ENCODE assay signal across 2 cellular contexts in genomic region chr11:11020747-11021149, GRCh38.
TF ChIP-seq lines count a peak whose summit lies in the region.

No MANE protein-coding gene starts in this region.

TF ChIP-seq in GM23338, 12 proteins besides CTCF, POLR2A, EP300 and RAD21:
- no peak for TF ChIP-seq NANOG (IDR thresholded peaks at IDR 0.05; ENCODE audit: borderline replicate concordance)
- TF ChIP-seq, protein P1, sequence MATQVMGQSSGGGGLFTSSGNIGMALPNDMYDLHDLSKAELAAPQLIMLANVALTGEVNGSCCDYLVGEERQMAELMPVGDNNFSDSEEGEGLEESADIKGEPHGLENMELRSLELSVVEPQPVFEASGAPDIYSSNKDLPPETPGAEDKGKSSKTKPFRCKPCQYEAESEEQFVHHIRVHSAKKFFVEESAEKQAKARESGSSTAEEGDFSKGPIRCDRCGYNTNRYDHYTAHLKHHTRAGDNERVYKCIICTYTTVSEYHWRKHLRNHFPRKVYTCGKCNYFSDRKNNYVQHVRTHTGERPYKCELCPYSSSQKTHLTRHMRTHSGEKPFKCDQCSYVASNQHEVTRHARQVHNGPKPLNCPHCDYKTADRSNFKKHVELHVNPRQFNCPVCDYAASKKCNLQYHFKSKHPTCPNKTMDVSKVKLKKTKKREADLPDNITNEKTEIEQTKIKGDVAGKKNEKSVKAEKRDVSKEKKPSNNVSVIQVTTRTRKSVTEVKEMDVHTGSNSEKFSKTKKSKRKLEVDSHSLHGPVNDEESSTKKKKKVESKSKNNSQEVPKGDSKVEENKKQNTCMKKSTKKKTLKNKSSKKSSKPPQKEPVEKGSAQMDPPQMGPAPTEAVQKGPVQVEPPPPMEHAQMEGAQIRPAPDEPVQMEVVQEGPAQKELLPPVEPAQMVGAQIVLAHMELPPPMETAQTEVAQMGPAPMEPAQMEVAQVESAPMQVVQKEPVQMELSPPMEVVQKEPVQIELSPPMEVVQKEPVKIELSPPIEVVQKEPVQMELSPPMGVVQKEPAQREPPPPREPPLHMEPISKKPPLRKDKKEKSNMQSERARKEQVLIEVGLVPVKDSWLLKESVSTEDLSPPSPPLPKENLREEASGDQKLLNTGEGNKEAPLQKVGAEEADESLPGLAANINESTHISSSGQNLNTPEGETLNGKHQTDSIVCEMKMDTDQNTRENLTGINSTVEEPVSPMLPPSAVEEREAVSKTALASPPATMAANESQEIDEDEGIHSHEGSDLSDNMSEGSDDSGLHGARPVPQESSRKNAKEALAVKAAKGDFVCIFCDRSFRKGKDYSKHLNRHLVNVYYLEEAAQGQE (IDR thresholded peaks at IDR 0.05; ENCODE audit: unreplicated experiment): no peak
- TF ChIP-seq ZNF114 (CRISPR knock-in tag; IDR thresholded peaks at IDR 0.05): no peak
- no peak for TF ChIP-seq POLR2AphosphoS5 (IDR thresholded peaks at IDR 0.05; ENCODE audit: low read depth)
- no peak for TF ChIP-seq CREB1 (CRISPR knock-in tag; IDR thresholded peaks at IDR 0.05; ENCODE audit: low read depth)
- no peak for TF ChIP-seq ZNF331 (CRISPR knock-in tag; IDR thresholded peaks at IDR 0.05; ENCODE audit: low read depth)
- TF ChIP-seq STAT1 (IDR thresholded peaks at IDR 0.05; ENCODE audit: unreplicated experiment): no peak
- TF ChIP-seq, protein P2, sequence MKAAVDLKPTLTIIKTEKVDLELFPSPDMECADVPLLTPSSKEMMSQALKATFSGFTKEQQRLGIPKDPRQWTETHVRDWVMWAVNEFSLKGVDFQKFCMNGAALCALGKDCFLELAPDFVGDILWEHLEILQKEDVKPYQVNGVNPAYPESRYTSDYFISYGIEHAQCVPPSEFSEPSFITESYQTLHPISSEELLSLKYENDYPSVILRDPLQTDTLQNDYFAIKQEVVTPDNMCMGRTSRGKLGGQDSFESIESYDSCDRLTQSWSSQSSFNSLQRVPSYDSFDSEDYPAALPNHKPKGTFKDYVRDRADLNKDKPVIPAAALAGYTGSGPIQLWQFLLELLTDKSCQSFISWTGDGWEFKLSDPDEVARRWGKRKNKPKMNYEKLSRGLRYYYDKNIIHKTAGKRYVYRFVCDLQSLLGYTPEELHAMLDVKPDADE (IDR thresholded peaks at IDR 0.05): no peak
- TF ChIP-seq JUNB (IDR thresholded peaks at IDR 0.05; ENCODE audit: unreplicated experiment): no peak
- no peak for TF ChIP-seq EZH2 (IDR thresholded peaks at IDR 0.05; ENCODE audit: low read depth, unreplicated experiment)
- no peak for TF ChIP-seq EZH2phosphoT487 (IDR thresholded peaks at IDR 0.05; ENCODE audit: unreplicated experiment)
- TF ChIP-seq, protein P3, sequence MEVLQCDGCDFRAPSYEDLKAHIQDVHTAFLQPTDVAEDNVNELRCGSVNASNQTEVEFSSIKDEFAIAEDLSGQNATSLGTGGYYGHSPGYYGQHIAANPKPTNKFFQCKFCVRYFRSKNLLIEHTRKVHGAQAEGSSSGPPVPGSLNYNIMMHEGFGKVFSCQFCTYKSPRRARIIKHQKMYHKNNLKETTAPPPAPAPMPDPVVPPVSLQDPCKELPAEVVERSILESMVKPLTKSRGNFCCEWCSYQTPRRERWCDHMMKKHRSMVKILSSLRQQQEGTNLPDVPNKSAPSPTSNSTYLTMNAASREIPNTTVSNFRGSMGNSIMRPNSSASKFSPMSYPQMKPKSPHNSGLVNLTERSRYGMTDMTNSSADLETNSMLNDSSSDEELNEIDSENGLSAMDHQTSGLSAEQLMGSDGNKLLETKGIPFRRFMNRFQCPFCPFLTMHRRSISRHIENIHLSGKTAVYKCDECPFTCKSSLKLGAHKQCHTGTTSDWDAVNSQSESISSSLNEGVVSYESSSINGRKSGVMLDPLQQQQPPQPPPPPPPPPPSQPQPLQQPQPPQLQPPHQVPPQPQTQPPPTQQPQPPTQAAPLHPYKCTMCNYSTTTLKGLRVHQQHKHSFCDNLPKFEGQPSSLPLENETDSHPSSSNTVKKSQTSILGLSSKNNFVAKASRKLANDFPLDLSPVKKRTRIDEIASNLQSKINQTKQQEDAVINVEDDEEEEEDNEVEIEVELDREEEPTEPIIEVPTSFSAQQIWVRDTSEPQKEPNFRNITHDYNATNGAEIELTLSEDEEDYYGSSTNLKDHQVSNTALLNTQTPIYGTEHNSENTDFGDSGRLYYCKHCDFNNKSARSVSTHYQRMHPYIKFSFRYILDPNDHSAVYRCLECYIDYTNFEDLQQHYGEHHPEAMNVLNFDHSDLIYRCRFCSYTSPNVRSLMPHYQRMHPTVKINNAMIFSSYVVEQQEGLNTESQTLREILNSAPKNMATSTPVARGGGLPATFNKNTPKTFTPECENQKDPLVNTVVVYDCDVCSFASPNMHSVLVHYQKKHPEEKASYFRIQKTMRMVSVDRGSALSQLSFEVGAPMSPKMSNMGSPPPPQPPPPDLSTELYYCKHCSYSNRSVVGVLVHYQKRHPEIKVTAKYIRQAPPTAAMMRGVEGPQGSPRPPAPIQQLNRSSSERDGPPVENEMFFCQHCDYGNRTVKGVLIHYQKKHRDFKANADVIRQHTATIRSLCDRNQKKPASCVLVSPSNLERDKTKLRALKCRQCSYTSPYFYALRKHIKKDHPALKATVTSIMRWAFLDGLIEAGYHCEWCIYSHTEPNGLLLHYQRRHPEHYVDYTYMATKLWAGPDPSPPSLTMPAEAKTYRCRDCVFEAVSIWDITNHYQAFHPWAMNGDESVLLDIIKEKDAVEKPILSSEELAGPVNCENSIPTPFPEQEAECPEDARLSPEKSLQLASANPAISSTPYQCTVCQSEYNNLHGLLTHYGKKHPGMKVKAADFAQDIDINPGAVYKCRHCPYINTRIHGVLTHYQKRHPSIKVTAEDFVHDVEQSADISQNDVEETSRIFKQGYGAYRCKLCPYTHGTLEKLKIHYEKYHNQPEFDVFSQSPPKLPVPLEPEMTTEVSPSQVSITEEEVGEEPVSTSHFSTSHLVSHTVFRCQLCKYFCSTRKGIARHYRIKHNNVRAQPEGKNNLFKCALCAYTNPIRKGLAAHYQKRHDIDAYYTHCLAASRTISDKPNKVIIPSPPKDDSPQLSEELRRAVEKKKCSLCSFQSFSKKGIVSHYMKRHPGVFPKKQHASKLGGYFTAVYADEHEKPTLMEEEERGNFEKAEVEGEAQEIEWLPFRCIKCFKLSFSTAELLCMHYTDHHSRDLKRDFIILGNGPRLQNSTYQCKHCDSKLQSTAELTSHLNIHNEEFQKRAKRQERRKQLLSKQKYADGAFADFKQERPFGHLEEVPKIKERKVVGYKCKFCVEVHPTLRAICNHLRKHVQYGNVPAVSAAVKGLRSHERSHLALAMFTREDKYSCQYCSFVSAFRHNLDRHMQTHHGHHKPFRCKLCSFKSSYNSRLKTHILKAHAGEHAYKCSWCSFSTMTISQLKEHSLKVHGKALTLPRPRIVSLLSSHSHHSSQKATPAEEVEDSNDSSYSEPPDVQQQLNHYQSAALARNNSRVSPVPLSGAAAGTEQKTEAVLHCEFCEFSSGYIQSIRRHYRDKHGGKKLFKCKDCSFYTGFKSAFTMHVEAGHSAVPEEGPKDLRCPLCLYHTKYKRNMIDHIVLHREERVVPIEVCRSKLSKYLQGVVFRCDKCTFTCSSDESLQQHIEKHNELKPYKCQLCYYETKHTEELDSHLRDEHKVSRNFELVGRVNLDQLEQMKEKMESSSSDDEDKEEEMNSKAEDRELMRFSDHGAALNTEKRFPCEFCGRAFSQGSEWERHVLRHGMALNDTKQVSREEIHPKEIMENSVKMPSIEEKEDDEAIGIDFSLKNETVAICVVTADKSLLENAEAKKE (CRISPR knock-in tag; IDR thresholded peaks at IDR 0.05): no peak

TF ChIP-seq in K562, 482 proteins besides CTCF, POLR2A, EP300 and RAD21 (continues in another document):
- TF ChIP-seq MLLT1 (IDR thresholded peaks at IDR 0.05) (0 out of 4 replicates have a peak, but pooled peaks of 1 of the 2 experiments have one; percentile 24), TAL1 (IDR thresholded peaks at IDR 0.05) (peak; percentile 12; the same call in 1 of the 2 replicates), TOE1 (IDR thresholded peaks at IDR 0.05; ENCODE audit: borderline replicate concordance) (no peak), TOE1 (CRISPR knock-in tag; IDR thresholded peaks at IDR 0.05; ENCODE audit: borderline replicate concordance, low read depth) (no peak), ZNF354B (CRISPR knock-in tag; IDR thresholded peaks at IDR 0.05) (no peak), CBFA2T3 (IDR thresholded peaks at IDR 0.05) (peak; percentile 32), CTBP1 (IDR thresholded peaks at IDR 0.05; ENCODE audit: borderline replicate concordance) (peak; percentile 30; the same call in 1 of the 2 replicates), RCOR1 (IDR thresholded peaks at IDR 0.05; ENCODE audit: borderline replicate concordance in 1 of 2, low read depth in 2 of 2, low read length in 2 of 2) (peak in 1 of 2 experiments; percentile 46; a peak in 1 of 4 replicates), ATF1 (CRISPR knock-in tag; IDR thresholded peaks at IDR 0.05) (no peak), ATF1 (tag; IDR thresholded peaks at IDR 0.05) (0 out of 2 replicates have a peak, but pooled peaks have one; percentile 25), JUND (IDR thresholded peaks at IDR 0.05; ENCODE audit: borderline replicate concordance, low read depth, low read length) (no peak), JUND (tag; IDR thresholded peaks at IDR 0.05; ENCODE audit: borderline replicate concordance, low read depth, low read length) (0 out of 3 replicates have a peak, but pooled peaks have one; percentile 20), CREM (IDR thresholded peaks at IDR 0.05; ENCODE audit: low read depth) (peak; percentile 41; the same call in 1 of the 2 replicates), NUFIP1 (IDR thresholded peaks at IDR 0.05; ENCODE audit: partially characterized antibody) (no peak), PHF8 (IDR thresholded peaks at IDR 0.05; ENCODE audit: borderline replicate concordance, low read length) (no peak), CREB1 (IDR thresholded peaks at IDR 0.05) (no peak), CREB1 (CRISPR knock-in tag; IDR thresholded peaks at IDR 0.05) (peak; percentile 21; the same call in 1 of the 2 replicates)
- TF ChIP-seq, protein P4, sequence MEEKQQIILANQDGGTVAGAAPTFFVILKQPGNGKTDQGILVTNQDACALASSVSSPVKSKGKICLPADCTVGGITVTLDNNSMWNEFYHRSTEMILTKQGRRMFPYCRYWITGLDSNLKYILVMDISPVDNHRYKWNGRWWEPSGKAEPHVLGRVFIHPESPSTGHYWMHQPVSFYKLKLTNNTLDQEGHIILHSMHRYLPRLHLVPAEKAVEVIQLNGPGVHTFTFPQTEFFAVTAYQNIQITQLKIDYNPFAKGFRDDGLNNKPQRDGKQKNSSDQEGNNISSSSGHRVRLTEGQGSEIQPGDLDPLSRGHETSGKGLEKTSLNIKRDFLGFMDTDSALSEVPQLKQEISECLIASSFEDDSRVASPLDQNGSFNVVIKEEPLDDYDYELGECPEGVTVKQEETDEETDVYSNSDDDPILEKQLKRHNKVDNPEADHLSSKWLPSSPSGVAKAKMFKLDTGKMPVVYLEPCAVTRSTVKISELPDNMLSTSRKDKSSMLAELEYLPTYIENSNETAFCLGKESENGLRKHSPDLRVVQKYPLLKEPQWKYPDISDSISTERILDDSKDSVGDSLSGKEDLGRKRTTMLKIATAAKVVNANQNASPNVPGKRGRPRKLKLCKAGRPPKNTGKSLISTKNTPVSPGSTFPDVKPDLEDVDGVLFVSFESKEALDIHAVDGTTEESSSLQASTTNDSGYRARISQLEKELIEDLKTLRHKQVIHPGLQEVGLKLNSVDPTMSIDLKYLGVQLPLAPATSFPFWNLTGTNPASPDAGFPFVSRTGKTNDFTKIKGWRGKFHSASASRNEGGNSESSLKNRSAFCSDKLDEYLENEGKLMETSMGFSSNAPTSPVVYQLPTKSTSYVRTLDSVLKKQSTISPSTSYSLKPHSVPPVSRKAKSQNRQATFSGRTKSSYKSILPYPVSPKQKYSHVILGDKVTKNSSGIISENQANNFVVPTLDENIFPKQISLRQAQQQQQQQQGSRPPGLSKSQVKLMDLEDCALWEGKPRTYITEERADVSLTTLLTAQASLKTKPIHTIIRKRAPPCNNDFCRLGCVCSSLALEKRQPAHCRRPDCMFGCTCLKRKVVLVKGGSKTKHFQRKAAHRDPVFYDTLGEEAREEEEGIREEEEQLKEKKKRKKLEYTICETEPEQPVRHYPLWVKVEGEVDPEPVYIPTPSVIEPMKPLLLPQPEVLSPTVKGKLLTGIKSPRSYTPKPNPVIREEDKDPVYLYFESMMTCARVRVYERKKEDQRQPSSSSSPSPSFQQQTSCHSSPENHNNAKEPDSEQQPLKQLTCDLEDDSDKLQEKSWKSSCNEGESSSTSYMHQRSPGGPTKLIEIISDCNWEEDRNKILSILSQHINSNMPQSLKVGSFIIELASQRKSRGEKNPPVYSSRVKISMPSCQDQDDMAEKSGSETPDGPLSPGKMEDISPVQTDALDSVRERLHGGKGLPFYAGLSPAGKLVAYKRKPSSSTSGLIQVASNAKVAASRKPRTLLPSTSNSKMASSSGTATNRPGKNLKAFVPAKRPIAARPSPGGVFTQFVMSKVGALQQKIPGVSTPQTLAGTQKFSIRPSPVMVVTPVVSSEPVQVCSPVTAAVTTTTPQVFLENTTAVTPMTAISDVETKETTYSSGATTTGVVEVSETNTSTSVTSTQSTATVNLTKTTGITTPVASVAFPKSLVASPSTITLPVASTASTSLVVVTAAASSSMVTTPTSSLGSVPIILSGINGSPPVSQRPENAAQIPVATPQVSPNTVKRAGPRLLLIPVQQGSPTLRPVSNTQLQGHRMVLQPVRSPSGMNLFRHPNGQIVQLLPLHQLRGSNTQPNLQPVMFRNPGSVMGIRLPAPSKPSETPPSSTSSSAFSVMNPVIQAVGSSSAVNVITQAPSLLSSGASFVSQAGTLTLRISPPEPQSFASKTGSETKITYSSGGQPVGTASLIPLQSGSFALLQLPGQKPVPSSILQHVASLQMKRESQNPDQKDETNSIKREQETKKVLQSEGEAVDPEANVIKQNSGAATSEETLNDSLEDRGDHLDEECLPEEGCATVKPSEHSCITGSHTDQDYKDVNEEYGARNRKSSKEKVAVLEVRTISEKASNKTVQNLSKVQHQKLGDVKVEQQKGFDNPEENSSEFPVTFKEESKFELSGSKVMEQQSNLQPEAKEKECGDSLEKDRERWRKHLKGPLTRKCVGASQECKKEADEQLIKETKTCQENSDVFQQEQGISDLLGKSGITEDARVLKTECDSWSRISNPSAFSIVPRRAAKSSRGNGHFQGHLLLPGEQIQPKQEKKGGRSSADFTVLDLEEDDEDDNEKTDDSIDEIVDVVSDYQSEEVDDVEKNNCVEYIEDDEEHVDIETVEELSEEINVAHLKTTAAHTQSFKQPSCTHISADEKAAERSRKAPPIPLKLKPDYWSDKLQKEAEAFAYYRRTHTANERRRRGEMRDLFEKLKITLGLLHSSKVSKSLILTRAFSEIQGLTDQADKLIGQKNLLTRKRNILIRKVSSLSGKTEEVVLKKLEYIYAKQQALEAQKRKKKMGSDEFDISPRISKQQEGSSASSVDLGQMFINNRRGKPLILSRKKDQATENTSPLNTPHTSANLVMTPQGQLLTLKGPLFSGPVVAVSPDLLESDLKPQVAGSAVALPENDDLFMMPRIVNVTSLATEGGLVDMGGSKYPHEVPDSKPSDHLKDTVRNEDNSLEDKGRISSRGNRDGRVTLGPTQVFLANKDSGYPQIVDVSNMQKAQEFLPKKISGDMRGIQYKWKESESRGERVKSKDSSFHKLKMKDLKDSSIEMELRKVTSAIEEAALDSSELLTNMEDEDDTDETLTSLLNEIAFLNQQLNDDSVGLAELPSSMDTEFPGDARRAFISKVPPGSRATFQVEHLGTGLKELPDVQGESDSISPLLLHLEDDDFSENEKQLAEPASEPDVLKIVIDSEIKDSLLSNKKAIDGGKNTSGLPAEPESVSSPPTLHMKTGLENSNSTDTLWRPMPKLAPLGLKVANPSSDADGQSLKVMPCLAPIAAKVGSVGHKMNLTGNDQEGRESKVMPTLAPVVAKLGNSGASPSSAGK (IDR thresholded peaks at IDR 0.05): no peak
